8 cellular contexts compared by ENCODE assay signal in genomic region chr6:28864321-28864923, GRCh38. TPM values are rescaled to one million over a fixed set of nuclear protein-coding genes. Genes with fewer than 3 reads are reported as not detected.
DNase-seq lines count a peak whose midpoint lies in the region; ATAC-seq and TF ChIP-seq lines count a peak whose summit lies in the region.

No MANE protein-coding gene starts in this region.

- H3K4me1 ChIP-seq in skeletal muscle tissue (ENCODE audit: control insufficient read depth in 3 of 3, insufficient read depth in 3 of 3, low read length in 3 of 3): peaks cover 8 to 11% (median 10%) of the 10 kb centered on the region in 3 donors

- no peaks in the 10 kb centered on the region for H3F3A ChIP-seq in SU-DHL-6 (ENCODE audit: insufficient read depth)

- ATAC-seq in GM18502 (IDR thresholded peaks at IDR 0.05; ENCODE audit: poor library complexity, unreplicated experiment) (peak; percentile 2), HG02870 (IDR thresholded peaks at IDR 0.05; ENCODE audit: unreplicated experiment) (no peak)

- H3K27me3 ChIP-seq in SU-DHL-6 (ENCODE audit: low read length) (no peaks in the 10 kb centered on the region), skeletal muscle tissue (ENCODE audit: control insufficient read depth in 3 of 3, insufficient read depth in 3 of 3, low read length in 3 of 3) (peaks cover 0 to 15% (median 10%) of the 10 kb centered on the region in 3 donors)

- no peaks in the 10 kb centered on the region for H3K9me2 ChIP-seq in SU-DHL-6 (replicated peaks; ENCODE audit: insufficient read depth, low read length)

- H3K36me3 ChIP-seq in SU-DHL-6 (ENCODE audit: low read length) (no peaks in the 10 kb centered on the region), skeletal muscle tissue (ENCODE audit: control insufficient read depth in 3 of 3, insufficient read depth in 3 of 3, low read length in 3 of 3) (no peaks in the 10 kb centered on the region)

- TF ChIP-seq CTCF in SU-DHL-6 (IDR thresholded peaks at IDR 0.05; ENCODE audit: insufficient read depth, low read length, poor library complexity, severe bottlenecking) (no peak), foreskin fibroblast (IDR thresholded peaks at IDR 0.05; ENCODE audit: low read depth, low read length) (no peak)

- H3K9me3 ChIP-seq in SU-DHL-6 (ENCODE audit: insufficient read depth, low read length) (no peaks in the 10 kb centered on the region), skeletal muscle tissue (ENCODE audit: control insufficient read depth in 3 of 3, low read length in 3 of 3) (peaks cover 0 to 3% (median 2%) of the 10 kb centered on the region in 3 donors)

- H3K4me2 ChIP-seq in SU-DHL-6 (ENCODE audit: low read depth, low read length, poor library complexity, severe bottlenecking): peak overlapping the region; percentile 29

- H2AFZ ChIP-seq in SU-DHL-6 (ENCODE audit: low read depth, low read length, severe bottlenecking): no peak overlapping the region

- H3K27ac ChIP-seq in SU-DHL-6 (ENCODE audit: low read depth, low read length) (no peak overlapping the region), skeletal muscle tissue (ENCODE audit: low read depth, low read length) (no peak overlapping the region)

- H3K9ac ChIP-seq in SU-DHL-6 (ENCODE audit: low read length) (no peak overlapping the region), skeletal muscle tissue (ENCODE audit: low read depth in 1 of 3, low read length in 3 of 3) (peak overlapping the region in 2 of 3 donors; percentile 54 to 55)

- H3K4me3 ChIP-seq in SU-DHL-6 (ENCODE audit: insufficient read depth, low read length, poor library complexity, severe bottlenecking): no peak overlapping the region
- peak overlapping the region; percentile 72 to 83 for H3K4me3 ChIP-seq in foreskin fibroblast (ENCODE audit: low read depth in 1 of 2, low read length in 2 of 2)
- H3K4me3 ChIP-seq in skeletal muscle tissue (ENCODE audit: low read length in 3 of 3): peak overlapping the region; percentile 76 to 91 (median 83)

- no peaks in the 10 kb centered on the region for H3K79me2 ChIP-seq in SU-DHL-6 (ENCODE audit: insufficient read depth, low read length)

- no peaks in the 10 kb centered on the region for H4K20me1 ChIP-seq in SU-DHL-6 (ENCODE audit: low read depth, low read length)

- DNase-seq in foreskin fibroblast: peak in 1 of 2 donors; percentile 81
- DNase-seq in cerebellum (ENCODE audit: low spot score): no peak
- DNase-seq in NCI-H526 (lab: John Stamatoyannopoulos, UW): no peak
- DNase-seq in ecto neural progenitor cell (ENCODE audit: low spot score): no peak

RNA-seq across cellular contexts. Expression of gene TRIM27, which starts 59.4 kb away (rescaled TPM):
- total RNA-seq in skeletal muscle tissue (62.1 TPM), cerebellum (75.8 TPM)
